ENCODE assay signal across 8 cellular contexts in genomic region chr20:34110025-34111013, GRCh38.
DNase-seq lines count a peak whose midpoint lies in the region; ATAC-seq and TF ChIP-seq lines count a peak whose summit lies in the region.

No MANE protein-coding gene starts in this region.

- H3K4me2 ChIP-seq in OCI-LY3 (ENCODE audit: low read length): peak overlapping the region; percentile 88

- DNase-seq in EL (peak; percentile 13), NCI-H2227 treated with DMSO at 0.1 percent for 48 hours (lab: John Stamatoyannopoulos, UW) (no peak), HK-2 (ENCODE audit: unreplicated experiment) (no peak)
- DNase-seq in stimulated activated CD8-positive, alpha-beta memory T cell treated with anti-CD3 and anti-CD28 coated beads, Interleukin-4, amount 100 ng/mL, for 48 hours: no peak

- H3K36me3 ChIP-seq in OCI-LY3 (replicated peaks; ENCODE audit: low read depth, low read length) (peaks cover 41% of the 10 kb centered on the region), endocrine pancreas (ENCODE audit: control insufficient read depth, insufficient read depth, low read length) (no peaks in the 10 kb centered on the region), neuron (ENCODE audit: insufficient read depth, low read length) (peaks cover 20% of the 10 kb centered on the region)

- TF ChIP-seq CTCF in OCI-LY3 (IDR thresholded peaks at IDR 0.05; ENCODE audit: low read depth, low read length): peak; percentile 28

- H3K9me3 ChIP-seq in OCI-LY3 (ENCODE audit: insufficient read depth, low read length): no peaks in the 10 kb centered on the region
- no peaks in the 10 kb centered on the region for H3K9me3 ChIP-seq in endocrine pancreas (ENCODE audit: control insufficient read depth, low read length)
- no peaks in the 10 kb centered on the region for H3K9me3 ChIP-seq in neuron (ENCODE audit: low read length)

- H3K4me1 ChIP-seq in OCI-LY3 (ENCODE audit: low read length) (peaks cover 28% of the 10 kb centered on the region), endocrine pancreas (ENCODE audit: control insufficient read depth, insufficient read depth, low read length) (peaks cover 15% of the 10 kb centered on the region), neuron (ENCODE audit: insufficient read depth, low read length) (peaks cover 11% of the 10 kb centered on the region)

- no peaks in the 10 kb centered on the region for H3K27me3 ChIP-seq in OCI-LY3 (ENCODE audit: low read depth, low read length)
- no peaks in the 10 kb centered on the region for H3K27me3 ChIP-seq in endocrine pancreas (ENCODE audit: control insufficient read depth, insufficient read depth, low read length)
- no peaks in the 10 kb centered on the region for H3K27me3 ChIP-seq in neuron (ENCODE audit: insufficient read depth, low read length)

- peaks cover 57% of the 10 kb centered on the region for H4K20me1 ChIP-seq in OCI-LY3 (ENCODE audit: insufficient read depth, low read length)

- H3K79me2 ChIP-seq in OCI-LY3 (ENCODE audit: low read length): peaks cover 70% of the 10 kb centered on the region

- H3K9ac ChIP-seq in OCI-LY3 (ENCODE audit: low read length) (peak overlapping the region; percentile 92), endocrine pancreas (ENCODE audit: control insufficient read depth, insufficient read depth, low read length) (peak overlapping the region; percentile 81)

- H3K4me3 ChIP-seq in OCI-LY3 (ENCODE audit: low read length) (peak overlapping the region; percentile 88), endocrine pancreas (ENCODE audit: control insufficient read depth, insufficient read depth, low read length) (peak overlapping the region; percentile 92), neuron (ENCODE audit: low read length) (peak overlapping the region; percentile 93)

- H3K27ac ChIP-seq in OCI-LY3 (ENCODE audit: low read length): peak overlapping the region; percentile 77

- no peak for ATAC-seq in HG02970 (IDR thresholded peaks at IDR 0.05; ENCODE audit: low FRiP score, unreplicated experiment)

- H2AFZ ChIP-seq in OCI-LY3 (ENCODE audit: low read depth, low read length) (no peak overlapping the region), neuron (ENCODE audit: low read depth, low read length) (no peak overlapping the region)
